9 cellular contexts compared by ENCODE assay signal in the genomic region with DNA sequence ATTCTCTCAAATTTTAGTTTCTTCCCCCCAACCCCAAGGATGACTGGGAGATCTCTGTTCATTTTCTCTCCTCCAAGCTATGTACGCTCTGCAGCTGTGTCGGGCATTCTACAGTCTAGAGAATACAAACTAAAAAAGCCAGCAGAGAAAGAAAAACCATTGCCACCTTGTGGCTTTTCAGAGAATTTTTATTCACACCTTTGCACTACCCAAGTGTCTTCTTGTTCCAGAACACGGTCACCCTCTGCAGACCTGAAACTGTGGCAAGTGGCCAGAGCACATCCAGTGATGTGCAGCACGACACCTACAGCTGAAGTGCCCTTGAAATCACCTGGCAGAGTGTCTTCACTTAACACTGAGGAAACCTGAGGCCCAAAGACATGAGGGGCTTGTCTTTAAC.
DNase-seq lines count a peak whose midpoint lies in the region; ATAC-seq and TF ChIP-seq lines count a peak whose summit lies in the region.
"Had no signal": no experiment of that assay in that cellular context is flagged by ENCODE, and none has a peak within 500 bp of the region (broad histone marks: within the 10 kb centered on the region; RNA-seq: fewer than 3 reads in every experiment).

No MANE protein-coding gene starts in this region.

- peak; percentile 72 for ATAC-seq in activated naive CD8-positive, alpha-beta T cell treated with anti-CD3 and anti-CD28 coated beads, Interleukin-2, amount 10 ng/mL, durations not matched to agents 7 days and 5 days (ENCODE audit: low read depth)
- no peak for ATAC-seq in HG03095 (IDR thresholded peaks at IDR 0.05; ENCODE audit: unreplicated experiment)

- H3K36me3 Mint-ChIP-seq in activated naive CD8-positive, alpha-beta T cell treated with anti-CD3 and anti-CD28 coated beads, Interleukin-2, amount 10 ng/mL, durations not matched to agents 7 days and 5 days = peaks cover 3% of the 10 kb centered on the region
- peaks cover 6% of the 10 kb centered on the region for H3K36me3 Mint-ChIP-seq in activated naive CD8-positive, alpha-beta T cell treated with anti-CD3 and anti-CD28 coated beads for 36 hours
- H3K36me3 Mint-ChIP-seq in Calu3 (ENCODE audit: insufficient read depth, unreplicated experiment) = peaks cover 7% of the 10 kb centered on the region

- intact Hi-C loops in Calu3 (cut with micrococcal nuclease; ENCODE audit: unreplicated experiment) = loop anchor here (5.0 kb wide), 1 partner anchor 85 kb away; no protein-coding TSS in a partner anchor

- no peak overlapping the region for H3K4me3 Mint-ChIP-seq in activated naive CD8-positive, alpha-beta T cell treated with anti-CD3 and anti-CD28 coated beads, Interleukin-2, amount 10 ng/mL, durations not matched to agents 7 days and 5 days
- H3K4me3 Mint-ChIP-seq in activated naive CD8-positive, alpha-beta T cell treated with anti-CD3 and anti-CD28 coated beads for 36 hours = no peak overlapping the region
- no peak overlapping the region for H3K4me3 Mint-ChIP-seq in Calu3 (ENCODE audit: low read depth, unreplicated experiment)
- H3K4me3 Mint-ChIP-seq: activated naive CD8-positive, alpha-beta T cell had no signal

- no peaks in the 10 kb centered on the region for H3K27me3 Mint-ChIP-seq in activated naive CD8-positive, alpha-beta T cell treated with anti-CD3 and anti-CD28 coated beads, Interleukin-2, amount 10 ng/mL, durations not matched to agents 7 days and 5 days
- no peaks in the 10 kb centered on the region for H3K27me3 Mint-ChIP-seq in activated naive CD8-positive, alpha-beta T cell treated with anti-CD3 and anti-CD28 coated beads for 36 hours
- no peaks in the 10 kb centered on the region for H3K27me3 Mint-ChIP-seq in Calu3 (ENCODE audit: unreplicated experiment)
- H3K27me3 Mint-ChIP-seq: activated naive CD8-positive, alpha-beta T cell had no signal

- no peaks in the 10 kb centered on the region for H3K9me3 Mint-ChIP-seq in activated naive CD8-positive, alpha-beta T cell treated with anti-CD3 and anti-CD28 coated beads, Interleukin-2, amount 10 ng/mL, durations not matched to agents 7 days and 5 days
- no peaks in the 10 kb centered on the region for H3K9me3 Mint-ChIP-seq in activated naive CD8-positive, alpha-beta T cell treated with anti-CD3 and anti-CD28 coated beads for 36 hours
- no peaks in the 10 kb centered on the region for H3K9me3 Mint-ChIP-seq in Calu3 (ENCODE audit: low read depth, unreplicated experiment)

- H3K4me1 Mint-ChIP-seq in activated naive CD8-positive, alpha-beta T cell treated with anti-CD3 and anti-CD28 coated beads, Interleukin-2, amount 10 ng/mL, durations not matched to agents 7 days and 5 days = peaks cover 9% of the 10 kb centered on the region
- H3K4me1 Mint-ChIP-seq in activated naive CD8-positive, alpha-beta T cell treated with anti-CD3 and anti-CD28 coated beads for 36 hours = peaks cover 17% of the 10 kb centered on the region
- H3K4me1 Mint-ChIP-seq in Calu3 (ENCODE audit: low read depth, unreplicated experiment) = no peaks in the 10 kb centered on the region

- peak; percentile 30 for DNase-seq in activated naive CD8-positive, alpha-beta T cell treated with anti-CD3 and anti-CD28 coated beads, Interleukin-2, amount 10 ng/mL, durations not matched to agents 7 days and 5 days
- no peak for DNase-seq in activated naive CD8-positive, alpha-beta T cell treated with anti-CD3 and anti-CD28 coated beads for 36 hours
- peak; percentile 18 for DNase-seq in NCI-H2029 treated with DMSO at 0.1 percent for 48 hours (lab: John Stamatoyannopoulos, UW)
- DNase-seq in central memory CD4-positive, alpha-beta T cell = peak; percentile 19
- DNase-seq in midbrain (lab: John Stamatoyannopoulos, UW) = peak; percentile 29
- DNase-seq in GOT3 (lab: John Stamatoyannopoulos, UW) = no peak
- no peak for DNase-seq in Calu3

- BruUV-seq in Calu3 (replicated peaks; lab: Mats Ljungman, UMichigan) = no TSS peak

- CTCF ChIA-PET in Calu3 (lab: Charles Lee) = interaction anchor here (1.0 kb wide), 1 partner anchor 87 kb away, joined by 3 read pairs; no protein-coding TSS in a partner anchor

- POLR2A ChIA-PET in activated naive CD8-positive, alpha-beta T cell treated with anti-CD3 and anti-CD28 coated beads, Interleukin-2, amount 10 ng/mL, durations not matched to agents 7 days and 5 days (lab: Charles Lee) = interaction anchor here (0.5 kb wide), 1 partner anchor 65 kb away, joined by 6 read pairs; no protein-coding TSS in a partner anchor

- H3K27ac Mint-ChIP-seq in activated naive CD8-positive, alpha-beta T cell treated with anti-CD3 and anti-CD28 coated beads, Interleukin-2, amount 10 ng/mL, durations not matched to agents 7 days and 5 days = no peak overlapping the region
- no peak overlapping the region for H3K27ac Mint-ChIP-seq in activated naive CD8-positive, alpha-beta T cell treated with anti-CD3 and anti-CD28 coated beads for 36 hours
- H3K27ac Mint-ChIP-seq in Calu3 (ENCODE audit: unreplicated experiment) = no peak overlapping the region
- H3K27ac Mint-ChIP-seq: activated naive CD8-positive, alpha-beta T cell had no signal

- no peak for TF ChIP-seq CTCF in Calu3 (IDR thresholded peaks at IDR 0.05; ENCODE audit: unreplicated experiment)

Comparison
In these comparisons a context has a peak if more than half of its experiments do, and no peak if none do; other contexts are left out.
1. DNase-seq: peak in activated naive CD8-positive, alpha-beta T cell treated with anti-CD3 and anti-CD28 coated beads, Interleukin-2, amount 10 ng/mL, durations not matched to agents 7 days and 5 days (single experiment), NCI-H2029 treated with DMSO at 0.1 percent for 48 hours (single experiment), central memory CD4-positive, alpha-beta T cell (single experiment) and midbrain (single experiment); none in activated naive CD8-positive, alpha-beta T cell treated with anti-CD3 and anti-CD28 coated beads for 36 hours (single experiment), GOT3 (single experiment) and Calu3 (single experiment).